27 cellular contexts compared by ENCODE assay signal in the genomic region with DNA sequence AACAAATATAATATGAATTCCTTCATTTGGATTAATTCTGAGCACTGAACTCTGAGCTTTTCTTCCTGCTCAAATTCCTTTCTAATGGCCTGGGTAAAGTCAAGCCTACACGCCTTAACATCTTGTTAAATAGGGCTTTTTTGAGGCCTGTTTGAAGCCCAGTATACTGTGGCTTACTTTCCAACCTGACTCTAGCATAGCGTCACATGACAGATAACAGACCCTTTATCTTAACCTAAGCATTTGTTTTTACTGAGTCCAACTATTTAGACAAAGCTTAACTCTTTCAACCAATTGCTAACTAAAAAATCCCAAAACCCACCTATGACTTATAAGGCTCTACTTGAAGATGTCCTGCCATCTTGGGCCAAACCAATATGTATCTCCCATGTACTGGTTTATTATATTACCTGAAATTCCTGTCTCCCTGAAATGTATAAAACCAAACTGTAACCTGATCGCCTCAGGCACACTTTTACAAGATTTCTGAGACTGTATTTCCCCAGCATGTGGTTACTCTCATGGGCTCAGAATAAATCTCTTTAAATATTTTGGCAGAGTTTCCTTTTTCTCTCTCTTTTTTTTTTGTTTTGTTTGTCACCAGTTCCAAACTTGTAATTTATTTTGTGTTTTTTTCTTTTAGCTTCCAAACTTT.
A peak's percentile ranks its signal among the peaks of the same experiment; 100 is the strongest.
DNase-seq lines count a peak whose midpoint lies in the region; ATAC-seq and TF ChIP-seq lines count a peak whose summit lies in the region.
"Had no signal": no experiment of that assay in that cellular context is flagged by ENCODE, and none has a peak within 500 bp of the region (broad histone marks: within the 10 kb centered on the region; RNA-seq: fewer than 3 reads in every experiment).

No MANE protein-coding gene starts in this region.

- ATAC-seq in RWPE2 (ENCODE audit: low read depth), result peak; percentile 66; the same call in 2 of the 3 replicates
- ATAC-seq in CD8-positive, alpha-beta T cell, result no peak
- ATAC-seq in right cardiac atrium, result no peak
- ATAC-seq: activated CD4-positive, CD25-positive, alpha-beta regulatory T cell treated with anti-CD3 and anti-CD28 coated beads, Interleukin-2, amount 50 U/mL, for 24 hours; activated CD8-positive, alpha-beta T cell treated with anti-CD3 and anti-CD28 coated beads for 36 hours; left ventricle myocardium superior; natural killer cell; Panc1; right lobe of liver had no signal

- POLR2A ChIA-PET in CD8-positive, alpha-beta T cell (lab: Charles Lee), result no interaction called here

- no peaks in the 10 kb centered on the region for H3K36me3 Mint-ChIP-seq in CD8-positive, alpha-beta T cell
- H3K36me3 Mint-ChIP-seq: activated naive CD8-positive, alpha-beta T cell treated with anti-CD3 and anti-CD28 coated beads, Interleukin-2, amount 10 ng/mL, durations not matched to agents 7 days and 5 days; immature natural killer cell; natural killer cell had no signal

- no peaks in the 10 kb centered on the region for H3K27me3 Mint-ChIP-seq in CD8-positive, alpha-beta T cell (ENCODE audit: low read depth)
- H3K27me3 Mint-ChIP-seq: activated CD8-positive, alpha-beta T cell treated with anti-CD3 and anti-CD28 coated beads for 36 hours; activated naive CD8-positive, alpha-beta T cell treated with anti-CD3 and anti-CD28 coated beads, Interleukin-2, amount 10 ng/mL, durations not matched to agents 7 days and 5 days had no signal

- 42% methylated on average over 3 of the region's 3 CpGs for WGBS in right cardiac atrium

- TF ChIP-seq CTCF in LNCaP clone FGC (IDR thresholded peaks at IDR 0.05; ENCODE audit: control insufficient read depth, extremely low read depth, insufficient read depth) (no peak), RWPE2 (IDR thresholded peaks at IDR 0.05; ENCODE audit: poor library complexity, severe bottlenecking) (no peak)
- no peak for TF ChIP-seq CTCF in CD8-positive, alpha-beta T cell (IDR thresholded peaks at IDR 0.05)

- H3K27ac ChIP-seq in RWPE2 (ENCODE audit: poor library complexity, severe bottlenecking), result no peak overlapping the region
- no peak overlapping the region for H3K27ac ChIP-seq in CD8-positive, alpha-beta T cell (ENCODE audit: low read depth, low read length)
- H3K27ac ChIP-seq in right cardiac atrium (ENCODE audit: low read length), result no peak overlapping the region
- H3K27ac ChIP-seq: esophagus muscularis mucosa, parathyroid adenoma, right lobe of liver, testis had no signal

- H3K4me1 ChIP-seq in RWPE2 (ENCODE audit: insufficient read depth, poor library complexity, severe bottlenecking), result peaks cover 5% of the 10 kb centered on the region
- no peaks in the 10 kb centered on the region for H3K4me1 ChIP-seq in CD8-positive, alpha-beta T cell (ENCODE audit: insufficient read depth, low read length)
- no peaks in the 10 kb centered on the region for H3K4me1 ChIP-seq in right cardiac atrium (ENCODE audit: control insufficient read depth, insufficient read depth, low read length)
- H3K4me1 ChIP-seq: esophagus muscularis mucosa, parathyroid adenoma, right lobe of liver, testis had no signal

- CTCF ChIA-PET in CD8-positive, alpha-beta T cell (lab: Charles Lee), result interaction anchor here (0.6 kb wide), 1 partner anchor 81 kb away, joined by 3 read pairs; no protein-coding TSS in a partner anchor

- no peak overlapping the region for H3K4me3 Mint-ChIP-seq in CD8-positive, alpha-beta T cell
- H3K4me3 Mint-ChIP-seq: activated CD8-positive, alpha-beta T cell treated with anti-CD3 and anti-CD28 coated beads for 36 hours; activated naive CD8-positive, alpha-beta T cell treated with anti-CD3 and anti-CD28 coated beads, Interleukin-2, amount 10 ng/mL, durations not matched to agents 7 days and 5 days; immature natural killer cell; natural killer cell had no signal

- H3K4me1 Mint-ChIP-seq in CD8-positive, alpha-beta T cell (ENCODE audit: low read depth), result no peaks in the 10 kb centered on the region
- H3K4me1 Mint-ChIP-seq: activated naive CD8-positive, alpha-beta T cell treated with anti-CD3 and anti-CD28 coated beads, Interleukin-2, amount 10 ng/mL, durations not matched to agents 7 days and 5 days; immature natural killer cell; natural killer cell had no signal

- no peaks in the 10 kb centered on the region for H3K9me3 ChIP-seq in RWPE2 (ENCODE audit: severe bottlenecking)
- no peaks in the 10 kb centered on the region for H3K9me3 ChIP-seq in CD8-positive, alpha-beta T cell (ENCODE audit: low read length)
- H3K9me3 ChIP-seq in right cardiac atrium (ENCODE audit: control insufficient read depth, low read length), result no peaks in the 10 kb centered on the region
- H3K9me3 ChIP-seq: esophagus muscularis mucosa, right lobe of liver, testis had no signal

- intact Hi-C loops in CD8-positive, alpha-beta T cell (cut with DNase I, micrococcal nuclease), result no loop called here
- intact Hi-C loops in right cardiac atrium (cut with DNase I), result no loop called here

- no peak overlapping the region for H3K27ac Mint-ChIP-seq in CD8-positive, alpha-beta T cell
- H3K27ac Mint-ChIP-seq: activated CD8-positive, alpha-beta T cell treated with anti-CD3 and anti-CD28 coated beads for 36 hours; activated naive CD8-positive, alpha-beta T cell treated with anti-CD3 and anti-CD28 coated beads, Interleukin-2, amount 10 ng/mL, durations not matched to agents 7 days and 5 days; immature natural killer cell; natural killer cell had no signal

- no peaks in the 10 kb centered on the region for H3K36me3 ChIP-seq in RWPE2 (ENCODE audit: low read depth)
- no peaks in the 10 kb centered on the region for H3K36me3 ChIP-seq in CD8-positive, alpha-beta T cell (ENCODE audit: insufficient read depth, low read length)
- H3K36me3 ChIP-seq: esophagus muscularis mucosa, right lobe of liver had no signal

- H3K9me3 Mint-ChIP-seq in CD8-positive, alpha-beta T cell, result no peaks in the 10 kb centered on the region
- H3K9me3 Mint-ChIP-seq: activated CD8-positive, alpha-beta T cell treated with anti-CD3 and anti-CD28 coated beads for 36 hours; activated naive CD8-positive, alpha-beta T cell treated with anti-CD3 and anti-CD28 coated beads, Interleukin-2, amount 10 ng/mL, durations not matched to agents 7 days and 5 days had no signal

- H3K27me3 ChIP-seq in RWPE2 (ENCODE audit: insufficient read depth, poor library complexity, severe bottlenecking), result no peaks in the 10 kb centered on the region
- H3K27me3 ChIP-seq in CD8-positive, alpha-beta T cell (ENCODE audit: insufficient read depth, low read length), result no peaks in the 10 kb centered on the region
- H3K27me3 ChIP-seq in right cardiac atrium (ENCODE audit: control insufficient read depth, insufficient read depth), result no peaks in the 10 kb centered on the region
- H3K27me3 ChIP-seq: esophagus muscularis mucosa, right lobe of liver, testis had no signal

- no peak overlapping the region for H3K4me3 ChIP-seq in LNCaP clone FGC (ENCODE audit: low read depth, low read length)
- no peak overlapping the region for H3K4me3 ChIP-seq in RWPE2 (ENCODE audit: severe bottlenecking)
- no peak overlapping the region for H3K4me3 ChIP-seq in CD8-positive, alpha-beta T cell (ENCODE audit: low read depth, low read length)
- H3K4me3 ChIP-seq in right cardiac atrium (ENCODE audit: low read length), result no peak overlapping the region
- H3K4me3 ChIP-seq: esophagus muscularis mucosa, right lobe of liver, testis had no signal

- DNase-seq in EH (ENCODE audit: low read depth) (peak; percentile 6), LNCaP clone FGC (ENCODE audit: low read depth) (peak; percentile 77), RWPE2 (ENCODE audit: low spot score) (no peak), left kidney (ENCODE audit: low read depth, low spot score) (peak; percentile 28), right cardiac atrium (no peak), epidermal melanocyte (ENCODE audit: insufficient read length, low spot score) (no peak), retina (no peak)
- DNase-seq in CD8-positive, alpha-beta T cell, result no peak
- DNase-seq: activated CD8-positive, alpha-beta T cell treated with anti-CD3 and anti-CD28 coated beads for 36 hours; activated effector memory CD4-positive, alpha-beta T cell treated with anti-CD3 and anti-CD28 coated beads, Interleukin-2, amount 50 U/mL, for 16 hours; activated naive CD8-positive, alpha-beta T cell treated with anti-CD3 and anti-CD28 coated beads, Interleukin-2, amount 10 ng/mL, durations not matched to agents 7 days and 5 days; effector CD8-positive, alpha-beta T cell; hippocampal formation; immature natural killer cell; left ventricle myocardium superior; midbrain; natural killer cell; NCI-H1092; NCI-H1930; NCI-H510A; right lobe of liver; stimulated activated naive CD4-positive, alpha-beta T cell treated with Interleukin-2 at 50 U/mL for 16 hours; testis had no signal

Comparison
In these comparisons a context has a peak if more than half of its experiments do, and no peak if none do; other contexts are left out.
1. DNase-seq: peak in EH (single experiment), LNCaP clone FGC (single experiment) and left kidney (single experiment); none in RWPE2 (single experiment), CD8-positive, alpha-beta T cell (0 of 7), right cardiac atrium (0 of 3), epidermal melanocyte (single experiment) and retina (single experiment).